ENCODE assay signal across 8 cellular contexts in genomic region chr6:118748311-118749062, GRCh38.
DNase-seq lines count a peak whose midpoint lies in the region; ATAC-seq and TF ChIP-seq lines count a peak whose summit lies in the region.

No MANE protein-coding gene starts in this region.

- WGBS in gastroesophageal sphincter (ENCODE audit: low coverage in 1 of 2), 2 donors: 37% methylated on average over 6 of the region's 9 CpGs; no CpG with 5 or more reads in 1 of the 2 donors
- WGBS in testis, 2 donors: 43 to 45% methylated on average over 9 of the region's 9 CpGs

- no peak for TF ChIP-seq POLR2A in gastroesophageal sphincter (IDR thresholded peaks at IDR 0.05)
- TF ChIP-seq POLR2A in testis (IDR thresholded peaks at IDR 0.05): no peak

- H3K4me1 ChIP-seq in gastroesophageal sphincter (peaks cover 0 to 25% (median 6%) of the 10 kb centered on the region in 3 donors), testis (peaks cover 15% of the 10 kb centered on the region)

- TF ChIP-seq CTCF in gastroesophageal sphincter (IDR thresholded peaks at IDR 0.05): no peak
- TF ChIP-seq CTCF in testis (IDR thresholded peaks at IDR 0.05): no peak

- H3K27me3 ChIP-seq in gastroesophageal sphincter (no peaks in the 10 kb centered on the region), testis (no peaks in the 10 kb centered on the region)

- H3K36me3 ChIP-seq in gastroesophageal sphincter: no peaks in the 10 kb centered on the region
- no peaks in the 10 kb centered on the region for H3K36me3 ChIP-seq in testis (ENCODE audit: low read depth, missing control alignments)

- H3K27ac ChIP-seq in gastroesophageal sphincter: peak overlapping the region in 2 of 4 donors; percentile 13 to 33
- peak overlapping the region; percentile 4 to 32 for H3K27ac ChIP-seq in testis

- H3K9me3 ChIP-seq in gastroesophageal sphincter (no peaks in the 10 kb centered on the region), testis (no peaks in the 10 kb centered on the region)

- DNase-seq in left cardiac atrium: peak; percentile 29
- DNase-seq in cardiac septum (ENCODE audit: low spot score): no peak
- DNase-seq in SHP77 treated with DMSO at 0.1 percent for 48 hours (lab: John Stamatoyannopoulos, UW): peak; percentile 85
- peak; percentile 61 for DNase-seq in testis
- DNase-seq in activated CD4-positive, CD25-positive, alpha-beta regulatory T cell treated with anti-CD3 and anti-CD28 coated beads, Interleukin-2, amount 50 U/mL, for 72 hours: no peak

- ATAC-seq in left cardiac atrium (peak; percentile 47 to 63), gastroesophageal sphincter (peak; percentile 44), GM19455 (IDR thresholded peaks at IDR 0.05; ENCODE audit: unreplicated experiment) (no peak), HG03159 (IDR thresholded peaks at IDR 0.05; ENCODE audit: unreplicated experiment) (no peak)

- intact Hi-C loops in left cardiac atrium (cut with DNase I): no loop called here
- intact Hi-C loops in cardiac septum (cut with DNase I): no loop called here
- intact Hi-C loops in testis (cut with DNase I; ENCODE audit: low total_unique reads): no loop called here

- peak overlapping the region in 1 of 2 donors; percentile 31 for H3K4me3 ChIP-seq in gastroesophageal sphincter
- H3K4me3 ChIP-seq in testis: peak overlapping the region in 1 of 2 donors; percentile 2

- TF ChIP-seq EP300 in gastroesophageal sphincter (IDR thresholded peaks at IDR 0.05): no peak

Comparison
In these comparisons a context has a peak if more than half of its experiments do, and no peak if none do; other contexts are left out.
1. DNase-seq: peak in left cardiac atrium (single experiment), SHP77 treated with DMSO at 0.1 percent for 48 hours (single experiment) and testis (single experiment); none in cardiac septum (single experiment) and activated CD4-positive, CD25-positive, alpha-beta regulatory T cell treated with anti-CD3 and anti-CD28 coated beads, Interleukin-2, amount 50 U/mL, for 72 hours (single experiment).
2. ATAC-seq: peak in left cardiac atrium (2 of 2) and gastroesophageal sphincter (single experiment); none in GM19455 (single experiment) and HG03159 (single experiment).